Comparison of ENCODE assay signal across 31 cellular contexts in the genomic region with DNA sequence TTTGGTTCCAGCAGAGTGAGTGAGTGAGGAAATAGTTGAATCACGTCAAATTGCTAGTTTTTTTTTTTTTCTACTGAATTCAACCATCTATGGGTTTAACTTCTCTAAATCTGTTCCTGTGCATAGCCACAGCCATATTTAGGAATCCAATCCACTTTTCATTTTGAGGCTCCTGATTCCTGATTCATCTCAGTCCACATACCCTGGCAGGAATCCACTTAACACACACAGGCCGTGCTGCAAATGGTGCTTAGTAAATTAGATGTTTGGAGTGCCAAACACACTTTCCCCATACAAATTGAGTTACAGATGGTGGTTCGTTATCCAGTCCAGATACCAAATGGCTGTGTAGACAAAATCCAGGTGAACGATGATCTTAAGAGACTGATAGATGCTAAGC.
DNase-seq lines count a peak whose midpoint lies in the region; ATAC-seq, FAIRE-seq and TF ChIP-seq lines count a peak whose summit lies in the region.
"Had no signal": no experiment of that assay in that cellular context is flagged by ENCODE, and none has a peak within 500 bp of the region (broad histone marks: within the 10 kb centered on the region; RNA-seq: fewer than 3 reads in every experiment).

No MANE protein-coding gene starts in this region.

- no peaks in the 10 kb centered on the region for H3F3A ChIP-seq in SK-N-SH (replicated peaks; ENCODE audit: insufficient read depth)

- no peaks in the 10 kb centered on the region for H3K9me2 ChIP-seq in SK-N-SH

- H3K36me3 Mint-ChIP-seq in nephron progenitor cell (ENCODE audit: low read depth): no peaks in the 10 kb centered on the region
- H3K36me3 Mint-ChIP-seq: CD8-positive, alpha-beta memory T cell; stimulated activated naive B cell treated with anti-CD40 and anti-IgM and Interleukin-4, amounts not matched to agents 10 μg/mL and 1 μg/mL and 100 μg/mL, for 72 hours had no signal

- no peak overlapping the region for H3K4me2 ChIP-seq in SK-N-SH

- H3K79me2 ChIP-seq in SK-N-SH (ENCODE audit: insufficient read depth): no peaks in the 10 kb centered on the region

- no peaks in the 10 kb centered on the region for H3K9me3 ChIP-seq in SK-N-SH
- H3K9me3 ChIP-seq: ovary had no signal

- TF ChIP-seq CTCF in SK-N-SH (IDR thresholded peaks at IDR 0.05) (no peak), nephron progenitor cell (IDR thresholded peaks at IDR 0.05) (no peak)

- H3K4me1 ChIP-seq in SK-N-SH (ENCODE audit: control insufficient read depth in 1 of 2, insufficient read depth in 2 of 2, low read depth in 1 of 2, low read length in 1 of 2): peaks cover 0 to 9% of the 10 kb centered on the region in 2 experiments; a peak in 2 of 4 replicates

- H3K27me3 ChIP-seq in SK-N-SH (ENCODE audit: insufficient read depth): no peaks in the 10 kb centered on the region
- H3K27me3 ChIP-seq: ovary had no signal

- H3K4me3 Mint-ChIP-seq in nephron progenitor cell: no peak overlapping the region
- H3K4me3 Mint-ChIP-seq: activated CD4-positive, alpha-beta T cell treated with anti-CD3 and anti-CD28 coated beads for 36 hours; activated CD8-positive, alpha-beta T cell treated with anti-CD3 and anti-CD28 coated beads, Interleukin-2, amount 10 ng/mL, durations not matched to agents 7 days and 5 days; CD8-positive, alpha-beta memory T cell; nephron; stimulated activated naive B cell treated with anti-CD40 and anti-IgM and Interleukin-4, amounts not matched to agents 10 μg/mL and 1 μg/mL and 100 μg/mL, for 72 hours had no signal

- no peak overlapping the region for H3K27ac Mint-ChIP-seq in nephron progenitor cell
- H3K27ac Mint-ChIP-seq: activated CD4-positive, alpha-beta T cell treated with anti-CD3 and anti-CD28 coated beads for 36 hours; activated CD8-positive, alpha-beta T cell treated with anti-CD3 and anti-CD28 coated beads, Interleukin-2, amount 10 ng/mL, durations not matched to agents 7 days and 5 days; activated T-helper 2 cell treated with anti-CD3 and anti-CD28 coated beads, Interferon-gamma antibody, Interleukin-2, Interleukin-4, amounts not matched to agents 10 μg/mL and 5 μg/mL and 100 μg/mL, durations not matched to agents 14 hours and 24 hours and 36 hours; CD8-positive, alpha-beta memory T cell; nephron; stimulated activated naive B cell treated with anti-CD40 and anti-IgM and Interleukin-4, amounts not matched to agents 10 μg/mL and 1 μg/mL and 100 μg/mL, for 72 hours had no signal

- peaks cover 2% of the 10 kb centered on the region for H3K9me3 Mint-ChIP-seq in nephron progenitor cell
- H3K9me3 Mint-ChIP-seq: activated T-helper 2 cell treated with anti-CD3 and anti-CD28 coated beads, Interferon-gamma antibody, Interleukin-2, Interleukin-4, amounts not matched to agents 10 μg/mL and 5 μg/mL and 100 μg/mL, durations not matched to agents 14 hours and 24 hours and 36 hours; CD8-positive, alpha-beta memory T cell; stimulated activated naive B cell treated with anti-CD40 and anti-IgM and Interleukin-4, amounts not matched to agents 10 μg/mL and 1 μg/mL and 100 μg/mL, for 72 hours had no signal

- peaks cover 4% of the 10 kb centered on the region for H3K27me3 Mint-ChIP-seq in nephron progenitor cell (ENCODE audit: low read depth, poor library complexity)

- no peak for FAIRE-seq in HTR-8/SVneo (lab: Jason Lieb, UNC)
- FAIRE-seq: bronchial epithelial cell, colon, HepG2, urothelium cell line had no signal

- H3K27ac ChIP-seq in SK-N-SH (ENCODE audit: low read depth in 2 of 2, low read length in 1 of 2): peak overlapping the region in 1 of 2 experiments; percentile 34; a peak in 2 of 4 replicates
- H3K27ac ChIP-seq: HL-60, ovary, skin epidermis, VCaP had no signal

- no peaks in the 10 kb centered on the region for H3K4me1 Mint-ChIP-seq in nephron progenitor cell
- H3K4me1 Mint-ChIP-seq: activated CD4-positive, alpha-beta T cell treated with anti-CD3 and anti-CD28 coated beads for 36 hours; CD8-positive, alpha-beta memory T cell; nephron; stimulated activated naive B cell treated with anti-CD40 and anti-IgM and Interleukin-4, amounts not matched to agents 10 μg/mL and 1 μg/mL and 100 μg/mL, for 72 hours had no signal

- no peaks in the 10 kb centered on the region for H4K20me1 ChIP-seq in SK-N-SH (ENCODE audit: insufficient read depth)

- WGBS in SK-N-SH (ENCODE audit: low lambda C conversion rate): 70% methylated on average over 4 of the region's 4 CpGs

- no peak overlapping the region for H3K4me3 ChIP-seq in SK-N-SH (ENCODE audit: low read depth in 2 of 2, low read length in 1 of 2)
- H3K4me3 ChIP-seq: lung, ovary, skin epidermis had no signal

- ATAC-seq in SK-N-SH treated with all-trans-retinoic acid at 6 μM for 48 hours (peak; percentile 35; the same call in 2 of the 3 replicates), GM18498 (IDR thresholded peaks at IDR 0.05; ENCODE audit: unreplicated experiment) (no peak)
- ATAC-seq: activated CD4-positive, alpha-beta T cell treated with anti-CD3 and anti-CD28 coated beads for 36 hours; activated CD8-positive, alpha-beta T cell treated with anti-CD3 and anti-CD28 coated beads, Interleukin-2, amount 10 ng/mL, durations not matched to agents 7 days and 5 days; HepG2; Panc1; stimulated activated naive B cell treated with anti-CD40 and anti-IgM and Interleukin-4, amounts not matched to agents 10 μg/mL and 1 μg/mL and 100 μg/mL, for 72 hours had no signal

- no peaks in the 10 kb centered on the region for H3K36me3 ChIP-seq in SK-N-SH (replicated peaks in 1 of 2; ENCODE audit: control insufficient read depth in 1 of 2, insufficient read depth in 2 of 2, low read length in 1 of 2)
- H3K36me3 ChIP-seq: ovary had no signal

- no peak for TF ChIP-seq EP300 in SK-N-SH (IDR thresholded peaks at IDR 0.05; ENCODE audit: borderline replicate concordance in 1 of 2, low read depth in 1 of 2, low read length in 1 of 2)

- DNase-seq in SK-N-SH (no peak), NCI-H2081 (lab: John Stamatoyannopoulos, UW) (peak; percentile 66 to 83), cerebellum (ENCODE audit: low spot score) (peak; percentile 32), nephron progenitor cell (no peak), HTR-8/SVneo (ENCODE audit: insufficient read length, low spot score) (no peak)
- DNase-seq: activated CD4-positive, alpha-beta T cell treated with anti-CD3 and anti-CD28 coated beads for 36 hours; activated CD8-positive, alpha-beta T cell treated with anti-CD3 and anti-CD28 coated beads, Interleukin-2, amount 10 ng/mL, durations not matched to agents 7 days and 5 days; activated naive CD4-positive, alpha-beta T cell treated with anti-CD3 and anti-CD28 coated beads, Interleukin-2, amount 50 U/mL, for 16 hours; CD8-positive, alpha-beta memory T cell; effector CD4-positive, alpha-beta T cell; HCEC 1CT; hypothalamus; Karpas-422; NCI-H1436 treated with DMSO at 0.1 percent for 48 hours; NCI-H526; ovary; stimulated activated naive B cell treated with anti-CD40 and anti-IgM and Interleukin-4, amounts not matched to agents 10 μg/mL and 1 μg/mL and 100 μg/mL, for 72 hours; T-helper 9 cell had no signal

- POLR2A ChIA-PET in SK-N-SH (lab: Yijun Ruan, JAX): no interaction called here

- CTCF ChIA-PET in SK-N-SH (lab: Yijun Ruan, JAX): interaction anchor here (1.4 kb wide), 1 partner anchor 11 kb away, joined by 7 read pairs; no protein-coding TSS in a partner anchor

- H3K9ac ChIP-seq in SK-N-SH: no peak overlapping the region

- TF ChIP-seq RAD21 in SK-N-SH (IDR thresholded peaks at IDR 0.05; ENCODE audit: low read length): no peak

- H2AFZ ChIP-seq in SK-N-SH (ENCODE audit: low read depth): no peak overlapping the region

TF ChIP-seq in SK-N-SH treated with all-trans-retinoic acid at 6 μM for 48 hours, 23 proteins besides CTCF, POLR2A, EP300 and RAD21 (continues in another document):
- TF ChIP-seq CSDC2 (CRISPR knock-in tag; IDR thresholded peaks at IDR 0.05): no peak
- TF ChIP-seq, protein P1, sequence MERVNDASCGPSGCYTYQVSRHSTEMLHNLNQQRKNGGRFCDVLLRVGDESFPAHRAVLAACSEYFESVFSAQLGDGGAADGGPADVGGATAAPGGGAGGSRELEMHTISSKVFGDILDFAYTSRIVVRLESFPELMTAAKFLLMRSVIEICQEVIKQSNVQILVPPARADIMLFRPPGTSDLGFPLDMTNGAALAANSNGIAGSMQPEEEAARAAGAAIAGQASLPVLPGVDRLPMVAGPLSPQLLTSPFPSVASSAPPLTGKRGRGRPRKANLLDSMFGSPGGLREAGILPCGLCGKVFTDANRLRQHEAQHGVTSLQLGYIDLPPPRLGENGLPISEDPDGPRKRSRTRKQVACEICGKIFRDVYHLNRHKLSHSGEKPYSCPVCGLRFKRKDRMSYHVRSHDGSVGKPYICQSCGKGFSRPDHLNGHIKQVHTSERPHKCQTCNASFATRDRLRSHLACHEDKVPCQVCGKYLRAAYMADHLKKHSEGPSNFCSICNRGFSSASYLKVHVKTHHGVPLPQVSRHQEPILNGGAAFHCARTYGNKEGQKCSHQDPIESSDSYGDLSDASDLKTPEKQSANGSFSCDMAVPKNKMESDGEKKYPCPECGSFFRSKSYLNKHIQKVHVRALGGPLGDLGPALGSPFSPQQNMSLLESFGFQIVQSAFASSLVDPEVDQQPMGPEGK (CRISPR knock-in tag; IDR thresholded peaks at IDR 0.05; ENCODE audit: borderline replicate concordance): no peak

TF ChIP-seq in SK-N-SH, 30 proteins besides CTCF, POLR2A, EP300 and RAD21 (continues in another document):
- TF ChIP-seq, protein P2, sequence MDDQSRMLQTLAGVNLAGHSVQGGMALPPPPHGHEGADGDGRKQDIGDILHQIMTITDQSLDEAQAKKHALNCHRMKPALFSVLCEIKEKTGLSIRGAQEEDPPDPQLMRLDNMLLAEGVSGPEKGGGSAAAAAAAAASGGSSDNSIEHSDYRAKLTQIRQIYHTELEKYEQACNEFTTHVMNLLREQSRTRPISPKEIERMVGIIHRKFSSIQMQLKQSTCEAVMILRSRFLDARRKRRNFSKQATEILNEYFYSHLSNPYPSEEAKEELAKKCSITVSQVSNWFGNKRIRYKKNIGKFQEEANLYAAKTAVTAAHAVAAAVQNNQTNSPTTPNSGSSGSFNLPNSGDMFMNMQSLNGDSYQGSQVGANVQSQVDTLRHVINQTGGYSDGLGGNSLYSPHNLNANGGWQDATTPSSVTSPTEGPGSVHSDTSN (IDR thresholded peaks at IDR 0.05): no peak
- TF ChIP-seq NRF1 (IDR thresholded peaks at IDR 0.05; ENCODE audit: low read depth, low read length): no peak
- TF ChIP-seq JUND (IDR thresholded peaks at IDR 0.05): no peak
- no peak for TF ChIP-seq MEF2A (IDR thresholded peaks at IDR 0.05; ENCODE audit: borderline replicate concordance, low read depth)
- no peak for TF ChIP-seq SIN3A (IDR thresholded peaks at IDR 0.05; ENCODE audit: borderline replicate concordance, low read depth, low read length)
- no peak for TF ChIP-seq FOXJ3 (CRISPR knock-in tag; IDR thresholded peaks at IDR 0.05)
- no peak for TF ChIP-seq RFX5 (IDR thresholded peaks at IDR 0.05; ENCODE audit: low read length)

Comparison
In these comparisons a context has a peak if more than half of its experiments do, and no peak if none do; other contexts are left out.
1. DNase-seq: peak in NCI-H2081 (2 of 2) and cerebellum (single experiment); none in SK-N-SH (single experiment), nephron progenitor cell (single experiment) and HTR-8/SVneo (single experiment).